8 cellular contexts compared by ENCODE assay signal in the genomic region with DNA sequence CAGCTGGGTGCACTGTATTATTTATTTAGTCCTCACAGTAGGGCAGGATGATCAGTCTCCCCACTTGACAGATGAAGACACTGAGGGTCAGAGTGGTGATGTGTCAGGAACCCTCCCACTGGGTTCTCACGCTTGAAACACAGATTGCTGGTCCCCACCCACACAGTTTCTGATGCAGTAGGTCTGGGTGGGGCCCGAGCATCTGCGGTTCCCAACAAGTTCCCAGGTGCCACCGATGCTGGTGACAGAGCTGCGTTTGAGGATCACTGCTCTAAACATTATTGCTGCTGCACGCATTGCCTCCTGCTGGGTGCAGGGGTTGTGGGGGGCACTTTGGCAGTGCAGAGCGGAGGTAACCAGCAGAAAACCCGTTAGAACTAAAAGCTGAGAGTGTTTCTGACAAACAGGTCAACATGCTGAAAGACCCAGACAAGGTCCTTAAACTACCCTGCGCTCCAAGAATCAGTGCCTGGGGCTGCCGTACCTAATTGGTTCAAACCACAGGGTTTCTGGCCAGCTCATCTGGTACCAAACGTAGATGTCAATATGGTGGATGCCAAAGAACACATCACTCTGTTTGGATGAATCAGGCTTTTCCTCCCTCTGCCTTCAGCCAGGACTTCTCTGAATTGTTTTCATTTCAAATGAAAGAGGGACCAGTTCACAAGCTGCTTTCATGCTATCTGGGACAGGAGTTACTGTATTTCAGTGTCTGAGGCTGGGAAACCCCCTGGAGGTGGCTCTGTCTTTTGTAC.
A peak's percentile ranks its signal among the peaks of the same experiment; 100 is the strongest.
DNase-seq lines count a peak whose midpoint lies in the region; ATAC-seq and TF ChIP-seq lines count a peak whose summit lies in the region.

No MANE protein-coding gene starts in this region.

- H3K4me3 ChIP-seq in fibroblast of pulmonary artery (replicated peaks; ENCODE audit: low read depth, low read length), result no peak overlapping the region

- DNase-seq in EL (peak; percentile 90), fibroblast of pulmonary artery (ENCODE audit: low read depth) (peak; percentile 79), NCI-H146 (lab: John Stamatoyannopoulos, UW) (no peak), NCI-H187 (lab: John Stamatoyannopoulos, UW) (no peak), NCI-H1694 treated with DMSO at 0.1 percent for 48 hours (lab: John Stamatoyannopoulos, UW) (no peak)
- peak; percentile 33 for DNase-seq in activated CD8-positive, alpha-beta memory T cell treated with anti-CD3 and anti-CD28 coated beads, Interleukin-2, amount 50 U/mL, for 24 hours (ENCODE audit: extremely low read depth)
- peak; percentile 23 for DNase-seq in stimulated activated CD8-positive, alpha-beta memory T cell treated with anti-CD3 and anti-CD28 coated beads, Interleukin-12 subunit alpha, Interleukin-12 subunit beta, amount 100 ng/mL, for 4 hours (ENCODE audit: low read depth)

- ATAC-seq in HG03280 (IDR thresholded peaks at IDR 0.05; ENCODE audit: unreplicated experiment), result peak; percentile 59

- TF ChIP-seq CTCF in fibroblast of pulmonary artery (IDR thresholded peaks at IDR 0.05; ENCODE audit: low read length, missing control alignments), result no peak

Comparison
In these comparisons a context has a peak if more than half of its experiments do, and no peak if none do; other contexts are left out.
1. DNase-seq: peak in EL (single experiment), activated CD8-positive, alpha-beta memory T cell treated with anti-CD3 and anti-CD28 coated beads, Interleukin-2, amount 50 U/mL, for 24 hours (single experiment), fibroblast of pulmonary artery (single experiment) and stimulated activated CD8-positive, alpha-beta memory T cell treated with anti-CD3 and anti-CD28 coated beads, Interleukin-12 subunit alpha, Interleukin-12 subunit beta, amount 100 ng/mL, for 4 hours (single experiment); none in NCI-H146 (single experiment), NCI-H187 (0 of 2) and NCI-H1694 treated with DMSO at 0.1 percent for 48 hours (single experiment).